ENCODE assay signal across 28 cellular contexts in genomic region chr16:83058376-83058775, GRCh38.
"Had no signal": no experiment of that assay in that cellular context is flagged by ENCODE, and none has a peak within 500 bp of the region (broad histone marks: within the 10 kb centered on the region; RNA-seq: fewer than 3 reads in every experiment).

No MANE protein-coding gene starts in this region.

- H3K9me3 ChIP-seq: neutrophil, pancreas, psoas muscle, right lobe of liver, sigmoid colon, spleen, stomach, thoracic aorta, thyroid gland, tibial nerve, upper lobe of left lung, vagina had no signal

- H3K36me3 Mint-ChIP-seq: naive thymus-derived CD4-positive, alpha-beta T cell; natural killer cell; stimulated activated memory B cell treated with anti-CD40 and anti-IgM and Interleukin-4, amounts not matched to agents 10 μg/mL and 1 μg/mL and 100 μg/mL, for 72 hours had no signal

- DNase-seq: naive thymus-derived CD4-positive, alpha-beta T cell; natural killer cell; nucleus accumbens; pancreas; psoas muscle; right cardiac atrium; right lobe of liver; sigmoid colon; spleen; stimulated activated CD4-positive, alpha-beta T cell treated with anti-CD3 and anti-CD28 coated beads, Interleukin-12 subunit alpha, Interleukin-12 subunit beta, amount 100 ng/mL, for 4 hours; stimulated activated CD4-positive, alpha-beta T cell treated with anti-CD3 and anti-CD28 coated beads, Interleukin-1b, Interleukin-23, amount 100 ng/mL, for 48 hours; stimulated activated CD4-positive, alpha-beta T cell treated with anti-CD3 and anti-CD28 coated beads, Interleukin-4, amount 100 ng/mL, for 1 hour; stimulated activated CD4-positive, alpha-beta T cell treated with anti-CD3 and anti-CD28 coated beads, Interleukin-4, amount 100 ng/mL, for 4 hours; stimulated activated CD8-positive, alpha-beta memory T cell treated with anti-CD3 and anti-CD28 coated beads, Interleukin-4, amount 100 ng/mL, for 48 hours; stimulated activated naive CD4-positive, alpha-beta T cell; stimulated activated naive CD8-positive, alpha-beta T cell treated with anti-CD3 and anti-CD28 coated beads, Interleukin-15, Interleukin-2, amounts not matched to agents 100 U/mL and 50 U/mL, for 24 hours; stomach; thyroid gland; trophoblast cell; upper lobe of left lung had no signal

- H3K4me1 Mint-ChIP-seq: naive thymus-derived CD4-positive, alpha-beta T cell; stimulated activated memory B cell treated with anti-CD40 and anti-IgM and Interleukin-4, amounts not matched to agents 10 μg/mL and 1 μg/mL and 100 μg/mL, for 72 hours had no signal

- H3K4me1 ChIP-seq: pancreas, right lobe of liver, sigmoid colon, spleen, stomach, thyroid gland, tibial nerve, upper lobe of left lung, vagina had no signal

- ATAC-seq: naive thymus-derived CD4-positive, alpha-beta T cell; natural killer cell; pancreas; right cardiac atrium; right lobe of liver; stimulated activated memory B cell treated with anti-CD40 and anti-IgM and Interleukin-4, amounts not matched to agents 10 μg/mL and 1 μg/mL and 100 μg/mL, for 72 hours; stimulated activated naive CD8-positive, alpha-beta T cell treated with anti-CD3 and anti-CD28 coated beads, Interleukin-15, Interleukin-2, amounts not matched to agents 100 U/mL and 50 U/mL, for 24 hours had no signal

- H3K27me3 ChIP-seq: neutrophil, pancreas, sigmoid colon, spleen, stomach, thyroid gland, tibial nerve, upper lobe of left lung, vagina had no signal

- H3K27ac Mint-ChIP-seq: naive thymus-derived CD4-positive, alpha-beta T cell; natural killer cell; nephron; stimulated activated memory B cell treated with anti-CD40 and anti-IgM and Interleukin-4, amounts not matched to agents 10 μg/mL and 1 μg/mL and 100 μg/mL, for 72 hours had no signal

- H3K27ac ChIP-seq: neutrophil, pancreas, psoas muscle, right lobe of liver, sigmoid colon, skin epidermis, spleen, stomach, thoracic aorta, thyroid gland, tibial nerve, upper lobe of left lung, vagina had no signal

- H3K9me3 Mint-ChIP-seq: natural killer cell; nephron; stimulated activated memory B cell treated with anti-CD40 and anti-IgM and Interleukin-4, amounts not matched to agents 10 μg/mL and 1 μg/mL and 100 μg/mL, for 72 hours had no signal

- H3K36me3 ChIP-seq: neutrophil, pancreas, right lobe of liver, sigmoid colon, spleen, stomach, thoracic aorta, thyroid gland, tibial nerve, upper lobe of left lung, vagina had no signal

- H3K4me3 Mint-ChIP-seq: naive thymus-derived CD4-positive, alpha-beta T cell; natural killer cell; nephron; stimulated activated memory B cell treated with anti-CD40 and anti-IgM and Interleukin-4, amounts not matched to agents 10 μg/mL and 1 μg/mL and 100 μg/mL, for 72 hours had no signal

- H3K4me3 ChIP-seq: pancreas, psoas muscle, right lobe of liver, sigmoid colon, skin epidermis, smooth muscle cell, spleen, stomach, thoracic aorta, thyroid gland, tibial nerve, upper lobe of left lung, vagina had no signal
